Comparison of ENCODE assay signal across 9 cellular contexts in the genomic region with DNA sequence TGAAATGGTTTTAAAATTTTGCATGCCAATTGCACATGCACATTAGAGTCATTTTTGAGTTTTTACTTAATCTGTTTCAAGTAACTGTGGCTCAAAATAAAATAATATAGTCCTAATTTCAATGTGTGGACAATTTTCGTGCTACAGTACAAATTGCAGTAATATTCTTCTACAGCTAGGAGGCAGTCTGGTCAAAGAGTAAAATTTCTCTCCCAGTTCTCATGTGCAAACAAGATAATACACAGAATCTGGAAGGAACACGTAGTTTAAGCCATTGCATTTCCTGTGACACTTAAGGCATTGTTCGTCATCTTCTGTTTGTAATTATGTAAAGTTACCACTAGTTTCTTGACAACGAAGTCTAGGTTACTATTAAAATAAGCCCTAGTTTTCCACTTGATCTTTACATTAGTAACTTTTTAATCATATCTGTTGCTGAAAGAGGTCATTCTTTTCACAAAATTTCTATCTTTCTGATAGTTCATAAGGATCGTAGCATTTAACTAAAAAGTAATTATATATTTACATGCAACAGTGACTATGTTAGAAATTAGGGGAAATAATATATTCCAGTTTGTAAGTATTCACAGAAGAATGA. TPM values are rescaled to one million over a fixed set of nuclear protein-coding genes. Genes with fewer than 3 reads are reported as not detected.
A peak's percentile ranks its signal among the peaks of the same experiment; 100 is the strongest.
DNase-seq lines count a peak whose midpoint lies in the region; ATAC-seq, FAIRE-seq and TF ChIP-seq lines count a peak whose summit lies in the region.
"Had no signal": no experiment of that assay in that cellular context is flagged by ENCODE, and none has a peak within 500 bp of the region (broad histone marks: within the 10 kb centered on the region; RNA-seq: fewer than 3 reads in every experiment).

No MANE protein-coding gene starts in this region.

- no peak overlapping the region for H2AFZ ChIP-seq in mesenchymal stem cell (ENCODE audit: low read depth, low read length)

- no peak overlapping the region for H2BK12ac ChIP-seq in mesenchymal stem cell (ENCODE audit: low read length in 2 of 2)

- no peak overlapping the region for H3K4ac ChIP-seq in mesenchymal stem cell (ENCODE audit: low read depth in 1 of 2, low read length in 2 of 2)

- H3K9me3 ChIP-seq in mesenchymal stem cell (ENCODE audit: control insufficient read depth, low read length): no peaks in the 10 kb centered on the region
- H3K9me3 ChIP-seq: HAP-1 had no signal

- no peak overlapping the region for H2AK5ac ChIP-seq in mesenchymal stem cell (ENCODE audit: low read length, severe bottlenecking)

- H4K8ac ChIP-seq in mesenchymal stem cell (ENCODE audit: low read length): no peak overlapping the region

- no peak overlapping the region for H3K27ac ChIP-seq in mesenchymal stem cell (ENCODE audit: low read length, poor library complexity, severe bottlenecking)

- DNase-seq in GM10266 (ENCODE audit: extremely low spot score) (peak; percentile 18), NOMO-1 treated with dmso at 0.1 percent for 144 hours (lab: John Stamatoyannopoulos, UW; ENCODE audit: unreplicated experiment) (peak; percentile 27), chondrocyte (ENCODE audit: low spot score) (no peak), mesenchymal stem cell (peak; percentile 77)
- no peak for DNase-seq in stimulated activated CD8-positive, alpha-beta memory T cell treated with anti-CD3 and anti-CD28 coated beads, Interleukin-4, amount 100 ng/mL, for 48 hours

- no peak overlapping the region for H3K14ac ChIP-seq in mesenchymal stem cell (ENCODE audit: low read length in 2 of 2)

- H3K23ac ChIP-seq in mesenchymal stem cell (ENCODE audit: low read length in 2 of 2): no peak overlapping the region

- H2BK15ac ChIP-seq in mesenchymal stem cell (ENCODE audit: low read depth, poor library complexity, severe bottlenecking): no peak overlapping the region

- no peak overlapping the region for H4K91ac ChIP-seq in mesenchymal stem cell (ENCODE audit: low read length)

- no peak overlapping the region for H3K4me2 ChIP-seq in mesenchymal stem cell (ENCODE audit: low read length, poor library complexity, severe bottlenecking)

- no peaks in the 10 kb centered on the region for H3K4me1 ChIP-seq in mesenchymal stem cell (ENCODE audit: control insufficient read depth, insufficient read depth, low read depth, low read length)
- H3K4me1 ChIP-seq: HAP-1 had no signal

- ATAC-seq in HG03442 (IDR thresholded peaks at IDR 0.05; ENCODE audit: unreplicated experiment): peak; percentile 64
- no peak for ATAC-seq in HG02642 (IDR thresholded peaks at IDR 0.05; ENCODE audit: poor library complexity, unreplicated experiment)

- no peak overlapping the region for H2BK5ac ChIP-seq in mesenchymal stem cell (ENCODE audit: low read depth, low read length, poor library complexity, severe bottlenecking)

- TF ChIP-seq CTCF in GM10266 (IDR thresholded peaks at IDR 0.05; ENCODE audit: control insufficient read depth, insufficient read depth, low read depth, missing control alignments) (peak; percentile 72), chondrocyte (IDR thresholded peaks at IDR 0.05) (peak; percentile 87)

- peak overlapping the region; percentile 82 for H3K9ac ChIP-seq in mesenchymal stem cell (ENCODE audit: low read length)

- no peak overlapping the region for H3K4me3 Mint-ChIP-seq in chondrocyte (ENCODE audit: unreplicated experiment)

- H3K9me3 Mint-ChIP-seq in chondrocyte (ENCODE audit: low read depth): no peaks in the 10 kb centered on the region

- WGBS in mesenchymal stem cell: 20% methylated on average over 1 of the region's 5 CpGs

- H3K27me3 Mint-ChIP-seq in chondrocyte (ENCODE audit: low read depth): no peaks in the 10 kb centered on the region

- H3K36me3 ChIP-seq in mesenchymal stem cell (ENCODE audit: control insufficient read depth in 1 of 2, insufficient read depth in 2 of 2, low read depth in 1 of 2, low read length in 2 of 2): peaks cover 0 to 66% of the 10 kb centered on the region in 2 experiments

- H3K79me1 ChIP-seq in mesenchymal stem cell (replicated peaks; ENCODE audit: low read length, poor library complexity, severe bottlenecking): peaks cover 4% of the 10 kb centered on the region

- no peak overlapping the region for H3K4me3 ChIP-seq in mesenchymal stem cell (ENCODE audit: insufficient read depth in 1 of 2, low read depth in 1 of 2, low read length in 2 of 2)
- H3K4me3 ChIP-seq: HAP-1 had no signal

- no peaks in the 10 kb centered on the region for H3K27me3 ChIP-seq in mesenchymal stem cell (ENCODE audit: control insufficient read depth in 1 of 2, insufficient read depth in 1 of 2, low read length in 2 of 2)

- H2BK120ac ChIP-seq in mesenchymal stem cell (ENCODE audit: low read depth, low read length): no peak overlapping the region

- peak; percentile 78 for FAIRE-seq in A204.1 (lab: Jason Lieb, UNC)

- no peak overlapping the region for H3K18ac ChIP-seq in mesenchymal stem cell (ENCODE audit: low read depth in 1 of 2, low read length in 2 of 2)

- H3K27ac Mint-ChIP-seq in chondrocyte (ENCODE audit: unreplicated experiment): no peak overlapping the region

- peaks cover 11% of the 10 kb centered on the region for H3K4me1 Mint-ChIP-seq in chondrocyte (ENCODE audit: low read depth)

- H3K36me3 Mint-ChIP-seq in chondrocyte (ENCODE audit: low read depth): peaks cover 18% of the 10 kb centered on the region

RNA-seq across cellular contexts. Expression of a gene that starts 28.9 kb away (rescaled TPM):
- 16.6 to 22.1 TPM (median 16.7 TPM) in 3 replicates for total RNA-seq in chondrocyte
- polyA plus RNA-seq in mesenchymal stem cell (2013, experiment 1 of 2): 10.7 TPM
- polyA plus RNA-seq in mesenchymal stem cell (2013, experiment 2 of 2): 11.2 TPM

RNA-seq across cellular contexts. Expression of a gene that starts 29.5 kb away (rescaled TPM):
- 76.2 to 101 TPM (median 77.9 TPM) in 3 replicates for total RNA-seq in chondrocyte
- polyA plus RNA-seq in mesenchymal stem cell (2013, experiment 1 of 2): 38.2 TPM
- 37.0 TPM for polyA plus RNA-seq in mesenchymal stem cell (2013, experiment 2 of 2)

RNA-seq across cellular contexts. Expression of a gene that starts 56.4 kb away (rescaled TPM):
- total RNA-seq in chondrocyte: not detected in 3 replicates
- not detected for polyA plus RNA-seq in mesenchymal stem cell (2013, experiment 1 of 2)
- not detected for polyA plus RNA-seq in mesenchymal stem cell (2013, experiment 2 of 2)

Comparison
In these comparisons a context has a peak if more than half of its experiments do, and no peak if none do; other contexts are left out.
1. DNase-seq: peak in GM10266 (single experiment), NOMO-1 treated with dmso at 0.1 percent for 144 hours (single experiment) and mesenchymal stem cell (single experiment); none in chondrocyte (single experiment) and stimulated activated CD8-positive, alpha-beta memory T cell treated with anti-CD3 and anti-CD28 coated beads, Interleukin-4, amount 100 ng/mL, for 48 hours (single experiment).